ENCODE assay signal across 14 cellular contexts in the genomic region with DNA sequence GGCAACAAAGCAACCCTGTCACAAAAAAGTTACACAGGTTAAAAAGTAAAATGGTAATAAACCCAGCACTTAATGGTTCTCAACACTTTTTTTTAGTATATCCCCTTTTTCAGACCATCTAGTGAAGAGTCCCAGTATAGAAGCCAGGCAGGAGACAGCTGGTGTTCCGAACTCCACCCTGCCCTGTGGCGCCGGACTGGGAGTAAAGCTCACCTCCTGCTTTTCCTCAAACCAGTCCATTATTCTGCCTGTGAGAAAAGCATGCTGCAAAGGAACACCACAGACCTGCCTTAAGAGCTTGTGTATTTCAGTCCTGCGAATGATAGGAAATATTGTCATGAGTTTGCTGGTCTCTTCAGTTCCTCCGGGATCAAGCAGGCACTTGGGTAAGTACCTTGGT.
"Had no signal": no experiment of that assay in that cellular context is flagged by ENCODE, and none has a peak within 500 bp of the region (broad histone marks: within the 10 kb centered on the region; RNA-seq: fewer than 3 reads in every experiment).

No MANE protein-coding gene starts in this region.

- H3K9me3 ChIP-seq: thyroid gland, uterus had no signal

- H3K4me1 Mint-ChIP-seq: activated B cell treated with CpG ODN at 0.5 μM for 24 hours; central memory CD8-positive, alpha-beta T cell had no signal

- DNase-seq: activated B cell treated with CpG ODN at 0.5 μM for 24 hours; activated T-cell treated with anti-CD3 and anti-CD28 coated beads, Interleukin-2, amount 50 U/mL, for 48 hours; effector memory CD8-positive, alpha-beta T cell; hippocampal formation; left ventricle myocardium superior; mesendoderm; stimulated activated CD4-positive, alpha-beta T cell treated with anti-CD3 and anti-CD28 coated beads, Interleukin-12 subunit alpha, Interleukin-12 subunit beta, amount 100 ng/mL, for 4 hours; stimulated activated CD4-positive, alpha-beta T cell treated with anti-CD3 and anti-CD28 coated beads, Interleukin-2, amount 100 ng/mL, for 48 hours; stimulated activated CD8-positive, alpha-beta memory T cell treated with anti-CD3 and anti-CD28 coated beads, Interleukin-4, amount 100 ng/mL, for 48 hours; thyroid gland; uterus had no signal

- H3K36me3 ChIP-seq: uterus had no signal

- H3K27ac ChIP-seq: epithelial cell of prostate, thyroid gland, uterus had no signal

- H3K27me3 Mint-ChIP-seq: activated B cell treated with CpG ODN at 0.5 μM for 24 hours; central memory CD8-positive, alpha-beta T cell; effector memory CD8-positive, alpha-beta T cell had no signal

- H3K4me1 ChIP-seq: thyroid gland, uterus had no signal

- ATAC-seq: effector memory CD8-positive, alpha-beta T cell; left ventricle myocardium superior had no signal

- H3K9me3 Mint-ChIP-seq: activated B cell treated with CpG ODN at 0.5 μM for 24 hours; central memory CD8-positive, alpha-beta T cell; effector memory CD8-positive, alpha-beta T cell had no signal

- H3K4me3 Mint-ChIP-seq: activated B cell treated with CpG ODN at 0.5 μM for 24 hours; central memory CD8-positive, alpha-beta T cell; effector memory CD8-positive, alpha-beta T cell; nephron had no signal

- H3K27ac Mint-ChIP-seq: activated B cell treated with CpG ODN at 0.5 μM for 24 hours, nephron had no signal

- H3K4me3 ChIP-seq: thyroid gland, uterus had no signal

- H3K27me3 ChIP-seq: thyroid gland, uterus had no signal
